ENCODE assay signal across 21 cellular contexts in genomic region chr18:27040796-27041195, GRCh38.
DNase-seq lines count a peak whose midpoint lies in the region; ATAC-seq, FAIRE-seq and TF ChIP-seq lines count a peak whose summit lies in the region.
"Had no signal": no experiment of that assay in that cellular context is flagged by ENCODE, and none has a peak within 500 bp of the region (broad histone marks: within the 10 kb centered on the region; RNA-seq: fewer than 3 reads in every experiment).

No MANE protein-coding gene starts in this region.

- peak; percentile 91 for FAIRE-seq in islet of Langerhans (lab: Jason Lieb, UNC)
- FAIRE-seq: GM12892, GM18507, K562 had no signal

- no peak overlapping the region for H3K4me3 ChIP-seq in OCI-LY1 (ENCODE audit: low read depth, low read length, poor library complexity, severe bottlenecking)
- H3K4me3 ChIP-seq: BLaER1, K562 had no signal

- no peaks in the 10 kb centered on the region for H3K27me3 ChIP-seq in OCI-LY1 (ENCODE audit: insufficient read depth, low read length)
- H3K27me3 ChIP-seq: BLaER1 had no signal

- H3K9me2 ChIP-seq in OCI-LY1 (ENCODE audit: low read depth, low read length) = no peaks in the 10 kb centered on the region

- intact Hi-C loops in natural killer cell (cut with micrococcal nuclease) = no loop called here

- no peaks in the 10 kb centered on the region for H4K20me1 ChIP-seq in OCI-LY1 (ENCODE audit: insufficient read depth, low read length)
- H4K20me1 ChIP-seq: BLaER1 had no signal

- H3K9me3 ChIP-seq in OCI-LY1 (ENCODE audit: low read length) = no peaks in the 10 kb centered on the region
- H3K9me3 ChIP-seq: BLaER1 had no signal

- no peak overlapping the region for H3K4me3 Mint-ChIP-seq in natural killer cell
- H3K4me3 Mint-ChIP-seq: CD14-positive monocyte; CD4-positive, alpha-beta memory T cell had no signal

- H3K4me1 Mint-ChIP-seq in natural killer cell = no peaks in the 10 kb centered on the region
- H3K4me1 Mint-ChIP-seq: CD14-positive monocyte; CD4-positive, alpha-beta memory T cell had no signal

- H3F3A ChIP-seq in OCI-LY1 (ENCODE audit: insufficient read depth, low read length) = no peaks in the 10 kb centered on the region

- no peak overlapping the region for H3K4me2 ChIP-seq in OCI-LY1 (ENCODE audit: low read length)
- H3K4me2 ChIP-seq: BLaER1 had no signal

- DNase-seq in NCI-H1417 (lab: John Stamatoyannopoulos, UW) (peak in 2 of 3 experiments; percentile 9 to 50), NCI-H1417 treated with DMSO at 0.1 percent for 48 hours (lab: John Stamatoyannopoulos, UW) (no peak), natural killer cell (no peak), DMS 273 treated with DMSO at 0.1 percent for 48 hours (lab: John Stamatoyannopoulos, UW) (no peak)
- DNase-seq: 8988T; CD4-positive, alpha-beta memory T cell; DMS79; GDM1; GOT3; H7; IMR-90 had no signal

- H3K36me3 Mint-ChIP-seq in natural killer cell = no peaks in the 10 kb centered on the region
- H3K36me3 Mint-ChIP-seq: CD14-positive monocyte; CD4-positive, alpha-beta memory T cell had no signal

- peak overlapping the region; percentile 32; the same call in 1 of the 2 replicates for H2AFZ ChIP-seq in OCI-LY1 (ENCODE audit: low read length)

- no peaks in the 10 kb centered on the region for H3K79me2 ChIP-seq in OCI-LY1 (ENCODE audit: insufficient read depth, low read length)

- no peak overlapping the region for H3K27ac ChIP-seq in OCI-LY1 (ENCODE audit: low read depth, low read length, poor library complexity, severe bottlenecking)
- H3K27ac ChIP-seq: BLaER1, HL-60 had no signal

- no peak overlapping the region for H3K27ac Mint-ChIP-seq in natural killer cell
- H3K27ac Mint-ChIP-seq: CD14-positive monocyte; CD4-positive, alpha-beta memory T cell had no signal

- H3K9ac ChIP-seq in OCI-LY1 (ENCODE audit: low read length) = no peak overlapping the region
- H3K9ac ChIP-seq: BLaER1 had no signal

- H3K27me3 Mint-ChIP-seq in natural killer cell (ENCODE audit: low read depth in 2 of 2) = no peaks in the 10 kb centered on the region

- peaks cover 6 to 11% of the 10 kb centered on the region in 2 donors for H3K9me3 Mint-ChIP-seq in natural killer cell

- no peaks in the 10 kb centered on the region for H3K36me3 ChIP-seq in OCI-LY1 (ENCODE audit: insufficient read depth, low read length)
- H3K36me3 ChIP-seq: BLaER1 had no signal

- peaks cover 9% of the 10 kb centered on the region for H3K4me1 ChIP-seq in OCI-LY1 (ENCODE audit: insufficient read depth, low read length, severe bottlenecking)
- H3K4me1 ChIP-seq: BLaER1 had no signal

- peak; percentile 27 for ATAC-seq in GM18868 (IDR thresholded peaks at IDR 0.05; ENCODE audit: unreplicated experiment)
- no peak for ATAC-seq in HG02759 (IDR thresholded peaks at IDR 0.05; ENCODE audit: unreplicated experiment)
- no peak for ATAC-seq in natural killer cell
- ATAC-seq: K562 had no signal

- TF ChIP-seq CTCF in OCI-LY1 (IDR thresholded peaks at IDR 0.05; ENCODE audit: low read length) (no peak), natural killer cell (IDR thresholded peaks at IDR 0.05) (no peak)

Comparison
In these comparisons a context has a peak if more than half of its experiments do, and no peak if none do; other contexts are left out.
1. DNase-seq: peak in NCI-H1417 (2 of 3); none in NCI-H1417 treated with DMSO at 0.1 percent for 48 hours (single experiment), natural killer cell (single experiment) and DMS 273 treated with DMSO at 0.1 percent for 48 hours (single experiment).